Comparison of ENCODE assay signal across 11 cellular contexts in genomic region chr11:35257287-35257686, GRCh38.
DNase-seq lines count a peak whose midpoint lies in the region; ATAC-seq and TF ChIP-seq lines count a peak whose summit lies in the region.
"Had no signal": no experiment of that assay in that cellular context is flagged by ENCODE, and none has a peak within 500 bp of the region (broad histone marks: within the 10 kb centered on the region; RNA-seq: fewer than 3 reads in every experiment).

No MANE protein-coding gene starts in this region.

- ATAC-seq in activated CD8-positive, alpha-beta memory T cell treated with anti-CD3 and anti-CD28 coated beads, Interleukin-2, amount 10 ng/mL, durations not matched to agents 7 days and 5 days, result peak; percentile 99
- ATAC-seq in GM21717 (IDR thresholded peaks at IDR 0.05; ENCODE audit: unreplicated experiment), result peak; percentile 100
- ATAC-seq in HG03460 (IDR thresholded peaks at IDR 0.05; ENCODE audit: unreplicated experiment), result peak; percentile 99
- no peak for ATAC-seq in omental fat pad (ENCODE audit: low FRiP score)

- no peaks in the 10 kb centered on the region for H3K36me3 ChIP-seq in neutrophil

- POLR2A ChIA-PET in MCF 10A (lab: Yijun Ruan, JAX), result interaction anchor here (0.6 to 1.4 kb wide), 3 partner anchors 334 to 367 kb away, joined by 3 to 4 read pairs (median 3); no protein-coding TSS in a partner anchor

- H3K27me3 ChIP-seq in neutrophil (no peaks in the 10 kb centered on the region), dorsolateral prefrontal cortex (no peaks in the 10 kb centered on the region)

- no peaks in the 10 kb centered on the region for H3K9me3 Mint-ChIP-seq in activated CD8-positive, alpha-beta memory T cell treated with anti-CD3 and anti-CD28 coated beads, Interleukin-2, amount 10 ng/mL, durations not matched to agents 7 days and 5 days (ENCODE audit: low read depth)
- no peaks in the 10 kb centered on the region for H3K9me3 Mint-ChIP-seq in MCF 10A (ENCODE audit: unreplicated experiment)

- H3K9me3 ChIP-seq in neutrophil, result no peaks in the 10 kb centered on the region

- H3K36me3 Mint-ChIP-seq in activated CD8-positive, alpha-beta memory T cell treated with anti-CD3 and anti-CD28 coated beads, Interleukin-2, amount 10 ng/mL, durations not matched to agents 7 days and 5 days, result peaks cover 6% of the 10 kb centered on the region
- no peaks in the 10 kb centered on the region for H3K36me3 Mint-ChIP-seq in MCF 10A (ENCODE audit: insufficient read depth, unreplicated experiment)

- intact Hi-C loops in MCF 10A (cut with micrococcal nuclease) (no loop called here), dorsolateral prefrontal cortex (cut with DNase I) (no loop called here)

- BruUV-seq in MCF 10A (replicated peaks; lab: Mats Ljungman, UMichigan), result no TSS peak

- H3K27me3 Mint-ChIP-seq in activated CD8-positive, alpha-beta memory T cell treated with anti-CD3 and anti-CD28 coated beads, Interleukin-2, amount 10 ng/mL, durations not matched to agents 7 days and 5 days, result peaks cover 23% of the 10 kb centered on the region
- no peaks in the 10 kb centered on the region for H3K27me3 Mint-ChIP-seq in MCF 10A (ENCODE audit: insufficient read depth, unreplicated experiment)

- H3K4me3 ChIP-seq in neutrophil (ENCODE audit: low read depth in 1 of 2, low read length in 1 of 2) (no peak overlapping the region), dorsolateral prefrontal cortex (no peak overlapping the region)

- H3K4me1 Mint-ChIP-seq in activated CD8-positive, alpha-beta memory T cell treated with anti-CD3 and anti-CD28 coated beads, Interleukin-2, amount 10 ng/mL, durations not matched to agents 7 days and 5 days, result peaks cover 18% of the 10 kb centered on the region
- H3K4me1 Mint-ChIP-seq in MCF 10A (ENCODE audit: insufficient read depth, unreplicated experiment), result no peaks in the 10 kb centered on the region

- H3K4me3 Mint-ChIP-seq in activated CD8-positive, alpha-beta memory T cell treated with anti-CD3 and anti-CD28 coated beads, Interleukin-2, amount 10 ng/mL, durations not matched to agents 7 days and 5 days, result no peak overlapping the region
- no peak overlapping the region for H3K4me3 Mint-ChIP-seq in MCF 10A (ENCODE audit: unreplicated experiment)

- peak overlapping the region; percentile 56 for H3K27ac Mint-ChIP-seq in activated CD8-positive, alpha-beta memory T cell treated with anti-CD3 and anti-CD28 coated beads, Interleukin-2, amount 10 ng/mL, durations not matched to agents 7 days and 5 days
- no peak overlapping the region for H3K27ac Mint-ChIP-seq in MCF 10A (ENCODE audit: low read depth, unreplicated experiment)

- peaks cover 0 to 14% of the 10 kb centered on the region in 2 experiments for H3K4me1 ChIP-seq in neutrophil (ENCODE audit: control insufficient read depth in 1 of 2, insufficient read depth in 1 of 2, low read depth in 1 of 2, low read length in 1 of 2)

- TF ChIP-seq CTCF in neutrophil (IDR thresholded peaks at IDR 0.05) (no peak), MCF 10A (IDR thresholded peaks at IDR 0.05; ENCODE audit: unreplicated experiment) (no peak), omental fat pad (IDR thresholded peaks at IDR 0.05) (no peak), dorsolateral prefrontal cortex (IDR thresholded peaks at IDR 0.05 in 54 of 56, conservative IDR thresholded peaks at IDR 0.05 in 2 of 56; ENCODE audit: low read depth in 1 of 56, partially characterized antibody in 56 of 56) (no peak)

- DNase-seq in activated CD8-positive, alpha-beta memory T cell treated with anti-CD3 and anti-CD28 coated beads, Interleukin-2, amount 10 ng/mL, durations not matched to agents 7 days and 5 days, result no peak
- no peak for DNase-seq in activated CD8-positive, alpha-beta memory T cell treated with anti-CD3 and anti-CD28 coated beads for 24 hours
- DNase-seq in MCF 10A (ENCODE audit: unreplicated experiment) (no peak), omental fat pad (ENCODE audit: low spot score) (no peak), dorsolateral prefrontal cortex (no peak)
- DNase-seq: mesenchymal stem cell had no signal

- CTCF ChIA-PET in activated CD8-positive, alpha-beta memory T cell treated with anti-CD3 and anti-CD28 coated beads, Interleukin-2, amount 10 ng/mL, durations not matched to agents 7 days and 5 days (lab: Charles Lee), result interaction anchor here (1.0 to 2.4 kb wide), 4 partner anchors 10 to 48 kb away, joined by 5 to 8 read pairs (median 6); no protein-coding TSS in a partner anchor
- CTCF ChIA-PET in MCF 10A (lab: Yijun Ruan, JAX), result interaction anchor here (0.7 to 2.4 kb wide), 4 partner anchors 130 to 271 kb away, joined by 3 to 10 read pairs (median 4); no protein-coding TSS in a partner anchor

- H3K27ac ChIP-seq in neutrophil, result peak overlapping the region; percentile 76
- peak overlapping the region in 17 of 59 donors; percentile 1 to 76 (median 39) for H3K27ac ChIP-seq in dorsolateral prefrontal cortex
- H3K27ac ChIP-seq: epithelial cell of prostate, HL-60 had no signal
